In genomic region chr5:154758501-154758900, GRCh38 we compare ENCODE assay signal across 9 cellular contexts. TPM values are rescaled to one million over a fixed set of nuclear protein-coding genes. Genes with fewer than 3 reads are reported as not detected.
DNase-seq lines count a peak whose midpoint lies in the region; ATAC-seq and TF ChIP-seq lines count a peak whose summit lies in the region.
"Had no signal": no experiment of that assay in that cellular context is flagged by ENCODE, and none has a peak within 500 bp of the region (broad histone marks: within the 10 kb centered on the region; RNA-seq: fewer than 3 reads in every experiment).

No MANE protein-coding gene starts in this region.

- H3K27me3 Mint-ChIP-seq in activated CD4-positive, alpha-beta memory T cell treated with anti-CD3 and anti-CD28 coated beads, Interleukin-2, amount 10 ng/mL, durations not matched to agents 7 days and 5 days = no peaks in the 10 kb centered on the region

- ATAC-seq in gastroesophageal sphincter (no peak), HG02678 (IDR thresholded peaks at IDR 0.05; ENCODE audit: unreplicated experiment) (no peak), GM19035 (IDR thresholded peaks at IDR 0.05; ENCODE audit: unreplicated experiment) (no peak)
- no peak for ATAC-seq in stimulated activated effector memory CD8-positive, alpha-beta T cell treated with anti-CD3 and anti-CD28 coated beads, Interleukin-12 subunit alpha, Interleukin-12 subunit beta, amount 100 ng/mL, for 72 hours

- no peaks in the 10 kb centered on the region for H3K9me3 ChIP-seq in gastroesophageal sphincter

- peaks cover 4 to 76% (median 37%) of the 10 kb centered on the region in 3 donors for H3K4me1 ChIP-seq in gastroesophageal sphincter

- H3K36me3 Mint-ChIP-seq in activated CD4-positive, alpha-beta memory T cell treated with anti-CD3 and anti-CD28 coated beads, Interleukin-2, amount 10 ng/mL, durations not matched to agents 7 days and 5 days (ENCODE audit: low read depth) = peaks cover 10% of the 10 kb centered on the region
- peaks cover 46% of the 10 kb centered on the region for H3K36me3 Mint-ChIP-seq in stimulated activated effector memory CD8-positive, alpha-beta T cell treated with anti-CD3 and anti-CD28 coated beads, Interleukin-12 subunit alpha, Interleukin-12 subunit beta, amount 100 ng/mL, for 72 hours

- H3K4me1 Mint-ChIP-seq in activated CD4-positive, alpha-beta memory T cell treated with anti-CD3 and anti-CD28 coated beads, Interleukin-2, amount 10 ng/mL, durations not matched to agents 7 days and 5 days = peaks cover 66% of the 10 kb centered on the region
- peaks cover 60% of the 10 kb centered on the region for H3K4me1 Mint-ChIP-seq in stimulated activated effector memory CD8-positive, alpha-beta T cell treated with anti-CD3 and anti-CD28 coated beads, Interleukin-12 subunit alpha, Interleukin-12 subunit beta, amount 100 ng/mL, for 72 hours

- peak overlapping the region; percentile 69 for H3K4me3 Mint-ChIP-seq in activated CD4-positive, alpha-beta memory T cell treated with anti-CD3 and anti-CD28 coated beads, Interleukin-2, amount 10 ng/mL, durations not matched to agents 7 days and 5 days
- peak overlapping the region; percentile 91 for H3K4me3 Mint-ChIP-seq in stimulated activated effector memory CD8-positive, alpha-beta T cell treated with anti-CD3 and anti-CD28 coated beads, Interleukin-12 subunit alpha, Interleukin-12 subunit beta, amount 100 ng/mL, for 72 hours

- no peak for TF ChIP-seq POLR2A in gastroesophageal sphincter (IDR thresholded peaks at IDR 0.05)

- peak overlapping the region in 3 of 4 donors; percentile 18 to 100 (median 98) for H3K27ac ChIP-seq in gastroesophageal sphincter
- H3K27ac ChIP-seq: 22Rv1 had no signal

- H3K27me3 ChIP-seq in gastroesophageal sphincter = no peaks in the 10 kb centered on the region

- DNase-seq in DMS79 treated with DMSO at 0.1 percent for 48 hours (lab: John Stamatoyannopoulos, UW) = peak; percentile 29
- DNase-seq in DMS79 (lab: John Stamatoyannopoulos, UW) = no peak
- no peak for DNase-seq in activated CD4-positive, alpha-beta memory T cell treated with anti-CD3 and anti-CD28 coated beads, Interleukin-2, amount 10 ng/mL, durations not matched to agents 7 days and 5 days
- DNase-seq in stimulated activated effector memory CD8-positive, alpha-beta T cell treated with anti-CD3 and anti-CD28 coated beads, Interleukin-12 subunit alpha, Interleukin-12 subunit beta, amount 100 ng/mL, for 72 hours (ENCODE audit: low spot score in 2 of 2) = no peak
- DNase-seq in NCI-H510A treated with DMSO at 0.1 percent for 48 hours (lab: John Stamatoyannopoulos, UW) = no peak

- POLR2A ChIA-PET in activated CD4-positive, alpha-beta memory T cell treated with anti-CD3 and anti-CD28 coated beads, Interleukin-2, amount 10 ng/mL, durations not matched to agents 7 days and 5 days (lab: Charles Lee) = interaction anchor here (1.0 to 2.2 kb wide), 5 partner anchors 12 to 274 kb away, joined by 3 to 27 read pairs (median 8); partner anchors contain the start of gene CNOT8

- CTCF ChIA-PET in activated CD4-positive, alpha-beta memory T cell treated with anti-CD3 and anti-CD28 coated beads, Interleukin-2, amount 10 ng/mL, durations not matched to agents 7 days and 5 days (lab: Charles Lee) = interaction anchor here (0.6 to 1.2 kb wide), 2 partner anchors 9 to 231 kb away, joined by 3 read pairs; no protein-coding TSS in a partner anchor

- peak overlapping the region in 1 of 2 donors; percentile 92 for H3K4me3 ChIP-seq in gastroesophageal sphincter

- TF ChIP-seq EP300 in gastroesophageal sphincter (IDR thresholded peaks at IDR 0.05) = no peak

- TF ChIP-seq CTCF in gastroesophageal sphincter (IDR thresholded peaks at IDR 0.05) = no peak

- WGBS in gastroesophageal sphincter (ENCODE audit: low coverage in 1 of 2), 2 donors = 21 to 28% methylated on average over 5 of the region's 5 CpGs

- peak overlapping the region; percentile 13 for H3K27ac Mint-ChIP-seq in activated CD4-positive, alpha-beta memory T cell treated with anti-CD3 and anti-CD28 coated beads, Interleukin-2, amount 10 ng/mL, durations not matched to agents 7 days and 5 days
- peak overlapping the region; percentile 93 for H3K27ac Mint-ChIP-seq in stimulated activated effector memory CD8-positive, alpha-beta T cell treated with anti-CD3 and anti-CD28 coated beads, Interleukin-12 subunit alpha, Interleukin-12 subunit beta, amount 100 ng/mL, for 72 hours

- H3K9me3 Mint-ChIP-seq in activated CD4-positive, alpha-beta memory T cell treated with anti-CD3 and anti-CD28 coated beads, Interleukin-2, amount 10 ng/mL, durations not matched to agents 7 days and 5 days = no peaks in the 10 kb centered on the region
- H3K9me3 Mint-ChIP-seq in stimulated activated effector memory CD8-positive, alpha-beta T cell treated with anti-CD3 and anti-CD28 coated beads, Interleukin-12 subunit alpha, Interleukin-12 subunit beta, amount 100 ng/mL, for 72 hours = no peaks in the 10 kb centered on the region

- H3K36me3 ChIP-seq in gastroesophageal sphincter = no peaks in the 10 kb centered on the region

RNA-seq across cellular contexts. Expression of gene LARP1, which starts 3.3 kb away (rescaled TPM):
- total RNA-seq in activated CD4-positive, alpha-beta memory T cell treated with anti-CD3 and anti-CD28 coated beads, Interleukin-2, amount 10 ng/mL, durations not matched to agents 7 days and 5 days = 100 to 1,000 TPM; 174 to 177 TPM
- total RNA-seq in gastroesophageal sphincter = 100 to 1,000 TPM in 1 of 4 donors, 10 to 100 TPM in 3; 64.6 to 118 (median 80.1) TPM
